ENCODE assay signal across 10 cellular contexts in genomic region chr19:6091771-6092291, GRCh38. TPM values are rescaled to one million over a fixed set of nuclear protein-coding genes. Genes with fewer than 3 reads are reported as not detected.
DNase-seq lines count a peak whose midpoint lies in the region; ATAC-seq and TF ChIP-seq lines count a peak whose summit lies in the region.
"Had no signal": no experiment of that assay in that cellular context is flagged by ENCODE, and none has a peak within 500 bp of the region (broad histone marks: within the 10 kb centered on the region; RNA-seq: fewer than 3 reads in every experiment).

No MANE protein-coding gene starts in this region.

- TF ChIP-seq CTCF in heart right ventricle (IDR thresholded peaks at IDR 0.05) (no peak), vagina (IDR thresholded peaks at IDR 0.05) (no peak)

- TF ChIP-seq POLR2A in vagina (IDR thresholded peaks at IDR 0.05), result no peak

- H3K4me1 ChIP-seq in heart right ventricle, result peaks cover 16 to 54% (median 36%) of the 10 kb centered on the region in 9 donors
- H3K4me1 ChIP-seq in muscle layer of duodenum (ENCODE audit: control insufficient read depth in 1 of 2, insufficient read depth in 2 of 2, low read length in 2 of 2), result peaks cover 17 to 53% of the 10 kb centered on the region in 2 donors
- H3K4me1 ChIP-seq in vagina, result peaks cover 57% of the 10 kb centered on the region

- no peaks in the 10 kb centered on the region for H3K27me3 ChIP-seq in heart right ventricle
- no peaks in the 10 kb centered on the region for H3K27me3 ChIP-seq in muscle layer of duodenum (ENCODE audit: low read depth, low read length)
- H3K27me3 ChIP-seq in vagina, result no peaks in the 10 kb centered on the region

- intact Hi-C loops in heart right ventricle (cut with DNase I) (loop anchor here in 1 of 10 donors (1.0 kb wide), 1 partner anchor 18 kb away; the partner anchor contains the start of gene RFX2), left cardiac atrium (cut with DNase I) (loop anchor here in 1 of 2 donors (2.0 kb wide), 2 partner anchors 25 to 35 kb away; no protein-coding TSS in a partner anchor), vagina (cut with DNase I) (no loop called here)

- H3K27ac ChIP-seq in heart right ventricle, result peak overlapping the region; percentile 27 to 90 (median 76)
- H3K27ac ChIP-seq in epithelial cell of prostate, result peak overlapping the region; percentile 84
- peak overlapping the region; percentile 80 for H3K27ac ChIP-seq in muscle layer of duodenum (ENCODE audit: low read length)
- H3K27ac ChIP-seq in vagina, result peak overlapping the region; percentile 87
- H3K27ac ChIP-seq: C4-2B had no signal

- H3K36me3 ChIP-seq in heart right ventricle (no peaks in the 10 kb centered on the region), muscle layer of duodenum (ENCODE audit: control insufficient read depth in 1 of 2, insufficient read depth in 2 of 2, low read length in 2 of 2) (no peaks in the 10 kb centered on the region), vagina (no peaks in the 10 kb centered on the region)

- H3K9me3 ChIP-seq in heart right ventricle, result no peaks in the 10 kb centered on the region
- no peaks in the 10 kb centered on the region for H3K9me3 ChIP-seq in muscle layer of duodenum (ENCODE audit: control insufficient read depth in 1 of 2, low read length in 2 of 2)
- no peaks in the 10 kb centered on the region for H3K9me3 ChIP-seq in vagina

- ATAC-seq in heart right ventricle (no peak), left cardiac atrium (no peak)

- DNase-seq in heart right ventricle, result no peak
- no peak for DNase-seq in left cardiac atrium
- no peak for DNase-seq in epithelial cell of prostate (ENCODE audit: low read depth, low spot score)
- no peak for DNase-seq in vagina (ENCODE audit: extremely low spot score in 2 of 2)
- DNase-seq in T-helper 2 cell, result no peak
- no peak for DNase-seq in NCI-H510A (lab: John Stamatoyannopoulos, UW)
- DNase-seq in SIG-M5 treated with dmso at 0.1 percent for 504 hours (lab: John Stamatoyannopoulos, UW; ENCODE audit: unreplicated experiment), result no peak
- DNase-seq: activated naive CD4-positive, alpha-beta T cell treated with anti-CD3 and anti-CD28 coated beads, Interleukin-2, amount 50 U/mL, for 16 hours had no signal

- peak overlapping the region in 8 of 10 donors; percentile 20 to 44 (median 29) for H3K4me3 ChIP-seq in heart right ventricle
- peak overlapping the region; percentile 2 to 54 for H3K4me3 ChIP-seq in muscle layer of duodenum (ENCODE audit: low read depth in 1 of 2, low read length in 2 of 2)
- H3K4me3 ChIP-seq in vagina, result peak overlapping the region; percentile 21 to 31

- 50 to 51% methylated on average over 8 of the region's 8 CpGs for WGBS in heart right ventricle, 2 donors

RNA-seq across cellular contexts. Expression of gene RFX2, which starts 18.5 kb away (rescaled TPM):
- total RNA-seq in heart right ventricle (10 to 100 TPM in 1 of 10 donors, 1 to 10 TPM in 9; 4.2 to 11.5 (median 5.0) TPM), left cardiac atrium (10 to 100 TPM; 10.5 to 11.5 TPM), vagina (12.0 TPM)
- 10 to 100 TPM in 1 of 2 donors, 1 to 10 TPM in 1; 6.6 to 17.4 TPM for polyA plus RNA-seq in heart right ventricle

RNA-seq across cellular contexts. Expression of gene ACSBG2, which starts 43.6 kb away (rescaled TPM):
- total RNA-seq in heart right ventricle (not detected), left cardiac atrium (not detected), vagina (not detected)
- not detected for polyA plus RNA-seq in heart right ventricle
